In genomic region chr17:18981642-18982424, GRCh38 we compare ENCODE assay signal across 10 cellular contexts. TPM values are rescaled to one million over a fixed set of nuclear protein-coding genes. Genes with fewer than 3 reads are reported as not detected.
A peak's percentile ranks its signal among the peaks of the same experiment; 100 is the strongest.
DNase-seq lines count a peak whose midpoint lies in the region; ATAC-seq and TF ChIP-seq lines count a peak whose summit lies in the region.
"Had no signal": no experiment of that assay in that cellular context is flagged by ENCODE, and none has a peak within 500 bp of the region (broad histone marks: within the 10 kb centered on the region; RNA-seq: fewer than 3 reads in every experiment).

No MANE protein-coding gene starts in this region.

- H3K27ac Mint-ChIP-seq in activated CD4-positive, alpha-beta memory T cell treated with anti-CD3 and anti-CD28 coated beads for 36 hours = no peak overlapping the region
- no peak overlapping the region for H3K27ac Mint-ChIP-seq in activated CD4-positive, alpha-beta memory T cell treated with anti-CD3 and anti-CD28 coated beads, Interleukin-2, amount 10 ng/mL, durations not matched to agents 7 days and 5 days

- H3K4me1 Mint-ChIP-seq in activated CD4-positive, alpha-beta memory T cell treated with anti-CD3 and anti-CD28 coated beads for 36 hours (ENCODE audit: low read depth) = no peaks in the 10 kb centered on the region
- no peaks in the 10 kb centered on the region for H3K4me1 Mint-ChIP-seq in activated CD4-positive, alpha-beta memory T cell treated with anti-CD3 and anti-CD28 coated beads, Interleukin-2, amount 10 ng/mL, durations not matched to agents 7 days and 5 days

- H3K27me3 ChIP-seq in Panc1 (ENCODE audit: control insufficient read depth, insufficient read depth, low read length) (no peaks in the 10 kb centered on the region), stomach (no peaks in the 10 kb centered on the region)

- H3K4me3 ChIP-seq in Panc1 (ENCODE audit: low read depth in 2 of 2, low read length in 2 of 2) (no peak overlapping the region), fibroblast of the aortic adventitia (ENCODE audit: low read depth, low read length) (no peak overlapping the region), stomach (no peak overlapping the region)

- ATAC-seq in Panc1 (peak; percentile 80), omental fat pad (ENCODE audit: low FRiP score) (no peak)

- TF ChIP-seq EP300 in stomach (IDR thresholded peaks at IDR 0.05) = no peak

- H3K36me3 ChIP-seq in Panc1 (ENCODE audit: control insufficient read depth, insufficient read depth, low read length) (no peaks in the 10 kb centered on the region), stomach (peaks cover 21 to 46% (median 35%) of the 10 kb centered on the region in 4 donors)

- H3K4me1 ChIP-seq in Panc1 (ENCODE audit: control insufficient read depth, insufficient read depth, low read length) = peaks cover 16% of the 10 kb centered on the region
- peaks cover 10 to 54% (median 37%) of the 10 kb centered on the region in 4 donors for H3K4me1 ChIP-seq in stomach

- WGBS in stomach, 5 donors = 37 to 63% (median 46%) methylated on average over 23 to 30 of the region's 30 CpGs

- no peaks in the 10 kb centered on the region for H3K27me3 Mint-ChIP-seq in activated CD4-positive, alpha-beta memory T cell treated with anti-CD3 and anti-CD28 coated beads for 36 hours
- no peaks in the 10 kb centered on the region for H3K27me3 Mint-ChIP-seq in activated CD4-positive, alpha-beta memory T cell treated with anti-CD3 and anti-CD28 coated beads, Interleukin-2, amount 10 ng/mL, durations not matched to agents 7 days and 5 days

- H3K27ac ChIP-seq in Panc1 (ENCODE audit: low read length) = peak overlapping the region; percentile 57
- H3K27ac ChIP-seq in stomach = peak overlapping the region; percentile 76 to 94 (median 84)

- in situ Hi-C loops in Panc1 (cut with HindIII; ENCODE audit: low pct_unique_long_range_greater_than_20kb, low sequenced_read_pairs) = no loop called here

- no peak for TF ChIP-seq POLR2A in stomach (IDR thresholded peaks at IDR 0.05)

- H3K36me3 Mint-ChIP-seq in activated CD4-positive, alpha-beta memory T cell treated with anti-CD3 and anti-CD28 coated beads for 36 hours = peaks cover under 1% of the 10 kb centered on the region
- no peaks in the 10 kb centered on the region for H3K36me3 Mint-ChIP-seq in activated CD4-positive, alpha-beta memory T cell treated with anti-CD3 and anti-CD28 coated beads, Interleukin-2, amount 10 ng/mL, durations not matched to agents 7 days and 5 days (ENCODE audit: low read depth)

- DNase-seq in activated CD4-positive, alpha-beta memory T cell treated with anti-CD3 and anti-CD28 coated beads for 36 hours = peak; percentile 34
- no peak for DNase-seq in activated CD4-positive, alpha-beta memory T cell treated with anti-CD3 and anti-CD28 coated beads, Interleukin-2, amount 10 ng/mL, durations not matched to agents 7 days and 5 days
- DNase-seq in Panc1 (ENCODE audit: low read depth, low spot score) (peak; percentile 36), fibroblast of the aortic adventitia (ENCODE audit: low read depth) (peak; percentile 64), stomach (peak; percentile 92), hypothalamus (lab: John Stamatoyannopoulos, UW) (no peak), omental fat pad (ENCODE audit: low spot score) (no peak), NOMO-1 (lab: John Stamatoyannopoulos, UW; ENCODE audit: unreplicated experiment in 2 of 2) (no peak)

- H3K4me3 Mint-ChIP-seq in activated CD4-positive, alpha-beta memory T cell treated with anti-CD3 and anti-CD28 coated beads for 36 hours = no peak overlapping the region
- H3K4me3 Mint-ChIP-seq in activated CD4-positive, alpha-beta memory T cell treated with anti-CD3 and anti-CD28 coated beads, Interleukin-2, amount 10 ng/mL, durations not matched to agents 7 days and 5 days = no peak overlapping the region

- TF ChIP-seq CTCF in Panc1 (IDR thresholded peaks at IDR 0.05) = no peak
- no peak for TF ChIP-seq CTCF in fibroblast of the aortic adventitia (IDR thresholded peaks at IDR 0.05; ENCODE audit: insufficient read depth, low read length)
- TF ChIP-seq CTCF in stomach (IDR thresholded peaks at IDR 0.05) = no peak
- TF ChIP-seq CTCF in omental fat pad (IDR thresholded peaks at IDR 0.05) = no peak

- CTCF ChIA-PET in activated CD4-positive, alpha-beta memory T cell treated with anti-CD3 and anti-CD28 coated beads for 36 hours (lab: Charles Lee) = interaction anchor here (2.0 kb wide), 1 partner anchor 21 kb away, joined by 8 read pairs; no protein-coding TSS in a partner anchor
- CTCF ChIA-PET in activated CD4-positive, alpha-beta memory T cell treated with anti-CD3 and anti-CD28 coated beads, Interleukin-2, amount 10 ng/mL, durations not matched to agents 7 days and 5 days (lab: Charles Lee) = interaction anchor here (2.8 kb wide), 1 partner anchor 21 kb away, joined by 9 read pairs; no protein-coding TSS in a partner anchor
- CTCF ChIA-PET in Panc1 (lab: Charles Lee) = interaction anchor here (1.2 kb wide), 1 partner anchor 21 kb away, joined by 3 read pairs; no protein-coding TSS in a partner anchor

- no TSS peak for BruUV-seq in Panc1 (replicated peaks; lab: Mats Ljungman, UMichigan)

- H3K9me3 ChIP-seq in Panc1 (ENCODE audit: control insufficient read depth, insufficient read depth, low read depth, low read length) (no peaks in the 10 kb centered on the region), stomach (no peaks in the 10 kb centered on the region)

- POLR2A ChIA-PET in activated CD4-positive, alpha-beta memory T cell treated with anti-CD3 and anti-CD28 coated beads for 36 hours (lab: Charles Lee) = no interaction called here
- POLR2A ChIA-PET in activated CD4-positive, alpha-beta memory T cell treated with anti-CD3 and anti-CD28 coated beads, Interleukin-2, amount 10 ng/mL, durations not matched to agents 7 days and 5 days (lab: Charles Lee) = interaction anchor here (1.0 kb wide), 1 partner anchor 17 kb away, joined by 3 read pairs; no protein-coding TSS in a partner anchor
- POLR2A ChIA-PET in Panc1 (lab: Charles Lee) = no interaction called here

- intact Hi-C loops in activated CD4-positive, alpha-beta memory T cell treated with anti-CD3 and anti-CD28 coated beads for 36 hours (cut with micrococcal nuclease) = no loop called here
- intact Hi-C loops in Panc1 (cut with micrococcal nuclease; ENCODE audit: unreplicated experiment) = no loop called here
- intact Hi-C loops in stomach (cut with DNase I; ENCODE audit: low total_unique reads) = no loop called here

- no peaks in the 10 kb centered on the region for H3K9me3 Mint-ChIP-seq in activated CD4-positive, alpha-beta memory T cell treated with anti-CD3 and anti-CD28 coated beads for 36 hours
- no peaks in the 10 kb centered on the region for H3K9me3 Mint-ChIP-seq in activated CD4-positive, alpha-beta memory T cell treated with anti-CD3 and anti-CD28 coated beads, Interleukin-2, amount 10 ng/mL, durations not matched to agents 7 days and 5 days

RNA-seq across cellular contexts. Expression of gene FAM83G, which starts 22.7 kb away (rescaled TPM):
- total RNA-seq in activated CD4-positive, alpha-beta memory T cell treated with anti-CD3 and anti-CD28 coated beads for 36 hours = 10 to 100 TPM; 12.6 to 14.3 TPM
- total RNA-seq in activated CD4-positive, alpha-beta memory T cell treated with anti-CD3 and anti-CD28 coated beads, Interleukin-2, amount 10 ng/mL, durations not matched to agents 7 days and 5 days = 1 to 10 TPM; 6.4 to 6.5 TPM
- 17.3 TPM for total RNA-seq in Panc1 (2021; ENCODE audit: unreplicated experiment)
- polyA plus RNA-seq in Panc1 (2012; ENCODE audit: insufficient read length) = 15.6 TPM
- 4.4 and 9.5 TPM in 2 replicates for total RNA-seq in fibroblast of the aortic adventitia (ENCODE audit: low replicate concordance)
- 10 to 100 TPM in 3 of 5 donors, 1 to 10 TPM in 2; 8.8 to 41.1 (median 20.1) TPM for total RNA-seq in stomach
- 10 to 100 TPM in 2 of 3 donors, 1 to 10 TPM in 1; 8.2 to 16.4 (median 11.9) TPM for polyA plus RNA-seq in stomach
- 10 to 100 TPM in 3 of 4 donors, under 1 TPM in 1; 0.95 to 19.9 (median 14.3) TPM for total RNA-seq in omental fat pad

RNA-seq across cellular contexts. Expression of gene SLC5A10, which starts 29.9 kb away (rescaled TPM):
- not detected for total RNA-seq in activated CD4-positive, alpha-beta memory T cell treated with anti-CD3 and anti-CD28 coated beads for 36 hours
- not detected for total RNA-seq in activated CD4-positive, alpha-beta memory T cell treated with anti-CD3 and anti-CD28 coated beads, Interleukin-2, amount 10 ng/mL, durations not matched to agents 7 days and 5 days
- not detected for total RNA-seq in Panc1 (2021; ENCODE audit: unreplicated experiment)
- not detected for polyA plus RNA-seq in Panc1 (2012; ENCODE audit: insufficient read length)
- total RNA-seq in fibroblast of the aortic adventitia (ENCODE audit: low replicate concordance) = not detected in 2 replicates
- total RNA-seq in stomach = not detected
- under 1 TPM; 0.06 to 0.46 (median 0.13) TPM for polyA plus RNA-seq in stomach
- total RNA-seq in omental fat pad = not detected
- total RNA-seq: pulmonary artery endothelial cell; T-helper 2 cell treated with Interferon-gamma antibody and Interleukin-4, amounts not matched to agents 100 ng/mL and 5 ng/mL, for 36 hours had no signal

Comparison
In these comparisons a context has a peak if more than half of its experiments do, and no peak if none do; other contexts are left out.
1. DNase-seq: peak in activated CD4-positive, alpha-beta memory T cell treated with anti-CD3 and anti-CD28 coated beads for 36 hours (single experiment), Panc1 (single experiment), fibroblast of the aortic adventitia (single experiment) and stomach (single experiment); none in activated CD4-positive, alpha-beta memory T cell treated with anti-CD3 and anti-CD28 coated beads, Interleukin-2, amount 10 ng/mL, durations not matched to agents 7 days and 5 days (single experiment), hypothalamus (0 of 51), omental fat pad (single experiment) and NOMO-1 (0 of 2).